14 cellular contexts compared by ENCODE assay signal in the genomic region with DNA sequence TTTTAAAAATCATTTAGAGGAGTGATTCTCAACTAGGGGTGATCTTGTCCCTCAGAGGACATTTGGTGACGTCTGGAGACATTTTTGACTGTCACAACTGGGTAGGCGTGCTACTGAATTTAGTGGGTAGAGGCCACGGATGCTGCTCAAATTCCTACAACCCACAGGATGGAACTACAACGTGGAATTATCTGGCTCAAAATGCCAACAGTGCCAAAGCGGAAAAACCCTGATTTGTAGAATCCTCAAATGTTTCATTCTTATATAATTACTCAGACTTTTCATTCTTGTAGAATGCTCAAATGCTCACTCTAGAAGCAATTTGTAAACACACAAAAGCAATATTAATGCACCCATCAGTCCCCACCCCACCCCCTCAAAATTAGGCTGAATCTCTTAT.
A peak's percentile ranks its signal among the peaks of the same experiment; 100 is the strongest.
DNase-seq lines count a peak whose midpoint lies in the region; ATAC-seq, FAIRE-seq and TF ChIP-seq lines count a peak whose summit lies in the region.
"Had no signal": no experiment of that assay in that cellular context is flagged by ENCODE, and none has a peak within 500 bp of the region (broad histone marks: within the 10 kb centered on the region; RNA-seq: fewer than 3 reads in every experiment).

No MANE protein-coding gene starts in this region.

- H3K27me3 Mint-ChIP-seq in nephron (ENCODE audit: low read depth), result peaks cover 5% of the 10 kb centered on the region
- peaks cover 26 to 56% of the 10 kb centered on the region in 2 donors for H3K27me3 Mint-ChIP-seq in stimulated activated naive B cell treated with anti-CD40 and anti-IgM and Interleukin-4, amounts not matched to agents 10 μg/mL and 1 μg/mL and 100 μg/mL, for 72 hours
- H3K27me3 Mint-ChIP-seq: progenitor cell of endocrine pancreas had no signal

- H3K9me3 ChIP-seq in HepG2 (ENCODE audit: low read length), result no peaks in the 10 kb centered on the region
- H3K9me3 ChIP-seq: body of pancreas had no signal

- no peak overlapping the region for H3K9ac ChIP-seq in HepG2 (ENCODE audit: insufficient read depth, low read depth, low read length)

- H4K20me1 ChIP-seq in HepG2 (ENCODE audit: insufficient read depth, low read length), result no peaks in the 10 kb centered on the region

- no peak for ATAC-seq in HepG2
- ATAC-seq in stimulated activated naive B cell treated with anti-CD40 and anti-IgM and Interleukin-4, amounts not matched to agents 10 μg/mL and 1 μg/mL and 100 μg/mL, for 72 hours (replicated peaks), result no peak
- ATAC-seq: body of pancreas had no signal

- H3K4me1 Mint-ChIP-seq in nephron, result peaks cover 48% of the 10 kb centered on the region
- H3K4me1 Mint-ChIP-seq in stimulated activated naive B cell treated with anti-CD40 and anti-IgM and Interleukin-4, amounts not matched to agents 10 μg/mL and 1 μg/mL and 100 μg/mL, for 72 hours, result no peaks in the 10 kb centered on the region

- POLR2A ChIA-PET in RWPE1 (lab: Yijun Ruan, JAX; ENCODE audit: low non-redundant PET) (no interaction called here), HepG2 (lab: Yijun Ruan, JAX) (no interaction called here)

- H3K4me2 ChIP-seq in HepG2 (ENCODE audit: low read depth, low read length), result no peak overlapping the region

- TF ChIP-seq EP300 in HepG2 (IDR thresholded peaks at IDR 0.05; ENCODE audit: low read depth in 2 of 2, low read length in 2 of 2) (no peak), HepG2 (CRISPR knock-in tag; IDR thresholded peaks at IDR 0.05; ENCODE audit: borderline replicate concordance) (no peak)

- H3K79me2 ChIP-seq in HepG2 (ENCODE audit: insufficient read depth, low read length), result no peaks in the 10 kb centered on the region

- FAIRE-seq in HepG2 (lab: Jason Lieb, UNC), result no peak

- BruUV-seq in HepG2 (replicated peaks; lab: Mats Ljungman, UMichigan), result no TSS peak

- DNase-seq in AG20443 (ENCODE audit: low spot score) (peak; percentile 52), RWPE1 (ENCODE audit: low spot score) (no peak), epithelial cell of prostate (ENCODE audit: low read depth, low spot score) (no peak), SK-N-DZ (ENCODE audit: low spot score) (no peak), NCI-H1694 treated with DMSO at 0.1 percent for 48 hours (lab: John Stamatoyannopoulos, UW) (no peak), HepG2 (ENCODE audit: low spot score) (no peak)
- no peak for DNase-seq in stimulated activated naive B cell treated with anti-CD40 and anti-IgM and Interleukin-4, amounts not matched to agents 10 μg/mL and 1 μg/mL and 100 μg/mL, for 72 hours
- DNase-seq: activated CD4-positive, alpha-beta T cell treated with anti-CD3 and anti-CD28 coated beads for 48 hours; body of pancreas; stimulated activated CD4-positive, alpha-beta T cell treated with anti-CD3 and anti-CD28 coated beads, Interleukin-2, amount 100 ng/mL, for 48 hours; stimulated activated naive CD4-positive, alpha-beta T cell treated with Interleukin-2 at 50 U/mL for 16 hours; T-helper 1 cell had no signal

- H3K27me3 ChIP-seq in HepG2 (ENCODE audit: control insufficient read depth in 1 of 2, insufficient read depth in 2 of 2, low read length in 2 of 2), result peaks cover 6 to 18% of the 10 kb centered on the region in 2 experiments; a peak in 4 of 5 replicates
- H3K27me3 ChIP-seq: body of pancreas had no signal

- no peaks in the 10 kb centered on the region for H3K36me3 ChIP-seq in HepG2 (replicated peaks in 1 of 2; ENCODE audit: control insufficient read depth in 1 of 2, insufficient read depth in 2 of 2, low read length in 2 of 2)

- no peaks in the 10 kb centered on the region for H3K4me1 ChIP-seq in HepG2 (ENCODE audit: insufficient read depth, low read length)

- TF ChIP-seq CTCF in RWPE1 (conservative IDR thresholded peaks at IDR 0.05; ENCODE audit: low read depth) (no peak), nephron (IDR thresholded peaks at IDR 0.05; ENCODE audit: unreplicated experiment in 3 of 3) (no peak), HepG2 (CRISPR knock-in tag; IDR thresholded peaks at IDR 0.05) (no peak)

- intact Hi-C loops in HepG2 (cut with micrococcal nuclease; ENCODE audit: unreplicated experiment), result no loop called here

- peak overlapping the region; percentile 98 for H3K27ac ChIP-seq in RWPE1
- H3K27ac ChIP-seq in epithelial cell of prostate, result peak overlapping the region; percentile 97
- H3K27ac ChIP-seq in HepG2 (ENCODE audit: extremely low read length, insufficient read depth, low read length), result no peak overlapping the region
- H3K27ac ChIP-seq: body of pancreas had no signal

- TF ChIP-seq POLR2A in HepG2 (IDR thresholded peaks at IDR 0.05; ENCODE audit: insufficient read depth in 1 of 2, low read depth in 2 of 2, low read length in 2 of 2), result no peak

- CTCF ChIA-PET in RWPE1 (lab: Yijun Ruan, JAX), result interaction anchor here (0.6 to 2.3 kb wide), 3 partner anchors 70 to 374 kb away, joined by 3 to 12 read pairs (median 9); no protein-coding TSS in a partner anchor
- CTCF ChIA-PET in HepG2 (lab: Yijun Ruan, JAX; ENCODE audit: low intra/inter-chr PET ratio, low total read pairs), result no interaction called here

- no peaks in the 10 kb centered on the region for H3K9me3 Mint-ChIP-seq in nephron
- no peaks in the 10 kb centered on the region for H3K9me3 Mint-ChIP-seq in stimulated activated naive B cell treated with anti-CD40 and anti-IgM and Interleukin-4, amounts not matched to agents 10 μg/mL and 1 μg/mL and 100 μg/mL, for 72 hours

- peak overlapping the region; percentile 83 to 91 (median 90) for H3K27ac Mint-ChIP-seq in nephron
- no peak overlapping the region for H3K27ac Mint-ChIP-seq in stimulated activated naive B cell treated with anti-CD40 and anti-IgM and Interleukin-4, amounts not matched to agents 10 μg/mL and 1 μg/mL and 100 μg/mL, for 72 hours
- H3K27ac Mint-ChIP-seq: progenitor cell of endocrine pancreas had no signal

- 31% methylated on average over 5 of the region's 5 CpGs for WGBS in HepG2 (ENCODE audit: low lambda C conversion rate)

- no peaks in the 10 kb centered on the region for H3K36me3 Mint-ChIP-seq in nephron (ENCODE audit: low read depth)
- H3K36me3 Mint-ChIP-seq in stimulated activated naive B cell treated with anti-CD40 and anti-IgM and Interleukin-4, amounts not matched to agents 10 μg/mL and 1 μg/mL and 100 μg/mL, for 72 hours, result no peaks in the 10 kb centered on the region

- TF ChIP-seq RAD21 in HepG2 (CRISPR knock-in tag; IDR thresholded peaks at IDR 0.05), result no peak

- in situ Hi-C loops in HepG2 (cut with HindIII; ENCODE audit: extremely low pct_ligation_motif_present, low pct_unique_long_range_greater_than_20kb), result no loop called here

- no peak overlapping the region for H3K4me3 Mint-ChIP-seq in nephron
- no peak overlapping the region for H3K4me3 Mint-ChIP-seq in stimulated activated naive B cell treated with anti-CD40 and anti-IgM and Interleukin-4, amounts not matched to agents 10 μg/mL and 1 μg/mL and 100 μg/mL, for 72 hours

- no peak overlapping the region for H2AFZ ChIP-seq in HepG2 (ENCODE audit: low read length)

- no peak overlapping the region for H3K4me3 ChIP-seq in HepG2 (replicated peaks in 1 of 3; ENCODE audit: insufficient read depth in 1 of 3, low read depth in 2 of 3, low read length in 3 of 3)
- H3K4me3 ChIP-seq: body of pancreas had no signal

TF ChIP-seq in HepG2, 621 proteins besides CTCF, POLR2A, EP300 and RAD21 (continues in another document):
- TF ChIP-seq ZNF256 (CRISPR knock-in tag; conservative IDR thresholded peaks at IDR 0.05) (no peak), SMC3 (IDR thresholded peaks at IDR 0.05; ENCODE audit: low read length) (no peak), MLLT10 (CRISPR knock-in tag; IDR thresholded peaks at IDR 0.05) (no peak), SKI (IDR thresholded peaks at IDR 0.05; ENCODE audit: partially characterized antibody) (no peak), GABPB1 (CRISPR knock-in tag; IDR thresholded peaks at IDR 0.05) (no peak), SP4 (CRISPR knock-in tag; IDR thresholded peaks at IDR 0.05) (no peak), MAFK (conservative IDR thresholded peaks at IDR 0.05 in 1 of 2, IDR thresholded peaks at IDR 0.05 in 1 of 2; ENCODE audit: low read length in 2 of 2) (no peak), NR2F2 (IDR thresholded peaks at IDR 0.05; ENCODE audit: borderline replicate concordance, low read depth) (no peak)
- TF ChIP-seq, protein P1, sequence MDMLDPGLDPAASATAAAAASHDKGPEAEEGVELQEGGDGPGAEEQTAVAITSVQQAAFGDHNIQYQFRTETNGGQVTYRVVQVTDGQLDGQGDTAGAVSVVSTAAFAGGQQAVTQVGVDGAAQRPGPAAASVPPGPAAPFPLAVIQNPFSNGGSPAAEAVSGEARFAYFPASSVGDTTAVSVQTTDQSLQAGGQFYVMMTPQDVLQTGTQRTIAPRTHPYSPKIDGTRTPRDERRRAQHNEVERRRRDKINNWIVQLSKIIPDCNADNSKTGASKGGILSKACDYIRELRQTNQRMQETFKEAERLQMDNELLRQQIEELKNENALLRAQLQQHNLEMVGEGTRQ (IDR thresholded peaks at IDR 0.05; ENCODE audit: low read depth, low read length), result no peak
- TF ChIP-seq, protein P1 (CRISPR knock-in tag; IDR thresholded peaks at IDR 0.05; ENCODE audit: borderline replicate concordance), result no peak
- TF ChIP-seq, protein P2, sequence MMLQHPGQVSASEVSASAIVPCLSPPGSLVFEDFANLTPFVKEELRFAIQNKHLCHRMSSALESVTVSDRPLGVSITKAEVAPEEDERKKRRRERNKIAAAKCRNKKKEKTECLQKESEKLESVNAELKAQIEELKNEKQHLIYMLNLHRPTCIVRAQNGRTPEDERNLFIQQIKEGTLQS (CRISPR knock-in tag; IDR thresholded peaks at IDR 0.05), result no peak
